In the genomic region with DNA sequence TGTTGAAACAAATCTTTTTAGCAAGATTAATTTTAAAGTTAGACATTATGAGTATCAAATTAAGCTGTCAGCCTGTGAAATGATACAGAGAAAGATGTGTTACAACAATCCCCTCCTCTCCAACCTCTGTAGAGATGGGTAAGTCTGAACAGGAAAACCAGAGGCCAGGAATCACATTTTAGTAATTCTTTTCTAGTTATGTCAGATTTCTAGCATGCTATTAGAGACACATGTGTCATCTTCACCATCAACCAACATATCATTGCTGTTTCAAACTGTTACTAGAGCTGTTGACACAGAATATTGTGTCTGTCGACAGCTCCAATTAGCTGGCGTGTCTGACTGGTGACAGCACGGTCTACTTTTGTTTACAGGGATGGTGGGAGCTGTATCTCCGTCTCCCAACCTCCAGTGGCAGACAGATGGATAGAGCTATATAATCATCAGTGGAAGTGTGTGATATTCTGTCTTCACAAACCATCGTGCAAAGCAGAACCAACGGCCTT, we compare ENCODE assay signal across 20 cellular contexts.
"Had no signal": no experiment of that assay in that cellular context is flagged by ENCODE, and none has a peak within 500 bp of the region (broad histone marks: within the 10 kb centered on the region; RNA-seq: fewer than 3 reads in every experiment).

No MANE protein-coding gene starts in this region.

- H3K27me3 ChIP-seq: cardiac muscle cell, heart right ventricle, neutrophil, ovary, transverse colon had no signal

- FAIRE-seq: urothelium cell line had no signal

- H3K4me3 Mint-ChIP-seq: activated CD4-positive, alpha-beta memory T cell treated with anti-CD3 and anti-CD28 coated beads for 36 hours; activated naive CD8-positive, alpha-beta T cell treated with anti-CD3 and anti-CD28 coated beads for 36 hours; endodermal cell; mesothelial cell of epicardium; naive thymus-derived CD8-positive, alpha-beta T cell; stimulated activated naive B cell treated with anti-CD40 and anti-IgM and Interleukin-4, amounts not matched to agents 10 μg/mL and 1 μg/mL and 100 μg/mL, for 72 hours had no signal

- H3K4me3 ChIP-seq: cardiac muscle cell, heart right ventricle, left ventricle myocardium inferior, ovary, prostate gland, transverse colon had no signal

- H3K27ac ChIP-seq: cardiac muscle cell, heart right ventricle, left ventricle myocardium inferior, neutrophil, ovary, prostate gland, transverse colon had no signal

- DNase-seq: activated CD4-positive, alpha-beta memory T cell treated with anti-CD3 and anti-CD28 coated beads for 36 hours; activated CD4-positive, alpha-beta T cell treated with anti-CD3 and anti-CD28 coated beads for 48 hours; activated naive CD4-positive, alpha-beta T cell treated with Interleukin-2 at 50 U/mL for 16 hours; activated naive CD8-positive, alpha-beta T cell treated with anti-CD3 and anti-CD28 coated beads for 36 hours; activated T-cell treated with anti-CD3 and anti-CD28 coated beads, Interleukin-2, amount 50 U/mL, for 48 hours; cortex of kidney; endodermal cell; heart right ventricle; left ventricle myocardium inferior; naive thymus-derived CD8-positive, alpha-beta T cell; ovary; stimulated activated CD4-positive, alpha-beta T cell treated with anti-CD3 and anti-CD28 coated beads, Interleukin-2, amount 100 ng/mL, for 48 hours; stimulated activated CD8-positive, alpha-beta memory T cell treated with anti-CD3 and anti-CD28 coated beads, Interleukin-4, amount 100 ng/mL, for 48 hours; stimulated activated naive B cell treated with anti-CD40 and anti-IgM and Interleukin-4, amounts not matched to agents 10 μg/mL and 1 μg/mL and 100 μg/mL, for 72 hours; transverse colon had no signal

- H3K36me3 Mint-ChIP-seq: activated CD4-positive, alpha-beta memory T cell treated with anti-CD3 and anti-CD28 coated beads for 36 hours; activated naive CD8-positive, alpha-beta T cell treated with anti-CD3 and anti-CD28 coated beads for 36 hours; stimulated activated naive B cell treated with anti-CD40 and anti-IgM and Interleukin-4, amounts not matched to agents 10 μg/mL and 1 μg/mL and 100 μg/mL, for 72 hours had no signal

- H3K36me3 ChIP-seq: cardiac muscle cell, heart right ventricle, left ventricle myocardium inferior, neutrophil, ovary, prostate gland, transverse colon had no signal

- H3K4me1 ChIP-seq: heart right ventricle, left ventricle myocardium inferior, prostate gland, transverse colon had no signal

- H3K27me3 Mint-ChIP-seq: activated CD4-positive, alpha-beta memory T cell treated with anti-CD3 and anti-CD28 coated beads for 36 hours; activated naive CD8-positive, alpha-beta T cell treated with anti-CD3 and anti-CD28 coated beads for 36 hours; stimulated activated naive B cell treated with anti-CD40 and anti-IgM and Interleukin-4, amounts not matched to agents 10 μg/mL and 1 μg/mL and 100 μg/mL, for 72 hours had no signal

- ATAC-seq: heart right ventricle; naive thymus-derived CD8-positive, alpha-beta T cell; stimulated activated naive B cell treated with anti-CD40 and anti-IgM and Interleukin-4, amounts not matched to agents 10 μg/mL and 1 μg/mL and 100 μg/mL, for 72 hours had no signal

- H3K4me1 Mint-ChIP-seq: activated naive CD8-positive, alpha-beta T cell treated with anti-CD3 and anti-CD28 coated beads for 36 hours; endodermal cell; naive thymus-derived CD8-positive, alpha-beta T cell; stimulated activated naive B cell treated with anti-CD40 and anti-IgM and Interleukin-4, amounts not matched to agents 10 μg/mL and 1 μg/mL and 100 μg/mL, for 72 hours had no signal

- H3K9me3 Mint-ChIP-seq: activated CD4-positive, alpha-beta memory T cell treated with anti-CD3 and anti-CD28 coated beads for 36 hours had no signal

- H3K9me3 ChIP-seq: neutrophil, ovary, prostate gland, transverse colon had no signal

- H3K27ac Mint-ChIP-seq: activated CD4-positive, alpha-beta memory T cell treated with anti-CD3 and anti-CD28 coated beads for 36 hours; activated naive CD8-positive, alpha-beta T cell treated with anti-CD3 and anti-CD28 coated beads for 36 hours; endodermal cell; mesothelial cell of epicardium; naive thymus-derived CD8-positive, alpha-beta T cell; stimulated activated naive B cell treated with anti-CD40 and anti-IgM and Interleukin-4, amounts not matched to agents 10 μg/mL and 1 μg/mL and 100 μg/mL, for 72 hours had no signal
